In genomic region chr11:78427615-78428272, GRCh38 we compare ENCODE assay signal across 13 cellular contexts. TPM values are rescaled to one million over a fixed set of nuclear protein-coding genes. Genes with fewer than 3 reads are reported as not detected.
A peak's percentile ranks its signal among the peaks of the same experiment; 100 is the strongest.
DNase-seq lines count a peak whose midpoint lies in the region; ATAC-seq and TF ChIP-seq lines count a peak whose summit lies in the region.
"Had no signal": no experiment of that assay in that cellular context is flagged by ENCODE, and none has a peak within 500 bp of the region (broad histone marks: within the 10 kb centered on the region; RNA-seq: fewer than 3 reads in every experiment).

No MANE protein-coding gene starts in this region.

- no peak overlapping the region for H3K18ac ChIP-seq in mesendoderm (ENCODE audit: low read length)

- H2BK120ac ChIP-seq in mesendoderm (ENCODE audit: low read depth, low read length) = no peak overlapping the region

- peak overlapping the region in 7 of 8 donors; percentile 77 to 89 (median 83) for H3K27ac ChIP-seq in spleen
- H3K27ac ChIP-seq in mesendoderm (ENCODE audit: low read depth, low read length) = no peak overlapping the region
- H3K27ac ChIP-seq: sigmoid colon had no signal

- H3K27me3 Mint-ChIP-seq in activated CD4-positive, alpha-beta T cell treated with anti-CD3 and anti-CD28 coated beads, Interleukin-2, amount 10 ng/mL, durations not matched to agents 24 days and 14 days = no peaks in the 10 kb centered on the region

- TF ChIP-seq POLR2A in spleen (IDR thresholded peaks at IDR 0.05) = no peak

- no peak overlapping the region for H2BK15ac ChIP-seq in mesendoderm (replicated peaks; ENCODE audit: low read depth)

- intact Hi-C loops in activated CD4-positive, alpha-beta T cell treated with anti-CD3 and anti-CD28 coated beads, Interleukin-2, amount 10 ng/mL, durations not matched to agents 24 days and 14 days (cut with micrococcal nuclease) = loop anchor here (1.0 to 5.0 kb wide), 2 partner anchors 9 to 85 kb away; no protein-coding TSS in a partner anchor
- intact Hi-C loops in spleen (cut with DNase I; ENCODE audit: low total_unique reads) = no loop called here

- H3K4ac ChIP-seq in mesendoderm (ENCODE audit: low read depth, low read length) = no peak overlapping the region

- peak overlapping the region; percentile 67 for H3K27ac Mint-ChIP-seq in activated CD4-positive, alpha-beta T cell treated with anti-CD3 and anti-CD28 coated beads, Interleukin-2, amount 10 ng/mL, durations not matched to agents 24 days and 14 days

- no peaks in the 10 kb centered on the region for H3K9me3 ChIP-seq in spleen
- H3K9me3 ChIP-seq: sigmoid colon had no signal

- H3K9me3 Mint-ChIP-seq in activated CD4-positive, alpha-beta T cell treated with anti-CD3 and anti-CD28 coated beads, Interleukin-2, amount 10 ng/mL, durations not matched to agents 24 days and 14 days = no peaks in the 10 kb centered on the region

- H3K4me2 ChIP-seq in mesendoderm (ENCODE audit: low read length) = no peak overlapping the region

- no peak overlapping the region for H4K5ac ChIP-seq in mesendoderm (ENCODE audit: low read length)

- no peak overlapping the region for H3K56ac ChIP-seq in mesendoderm (ENCODE audit: low read length)

- H2AK5ac ChIP-seq in mesendoderm (ENCODE audit: low read length) = no peak overlapping the region

- H3K36me3 ChIP-seq in spleen = no peaks in the 10 kb centered on the region
- H3K36me3 ChIP-seq in mesendoderm (ENCODE audit: control insufficient read depth, insufficient read depth, low read length) = no peaks in the 10 kb centered on the region
- H3K36me3 ChIP-seq: sigmoid colon had no signal

- peak; percentile 31 for ATAC-seq in GM21576 (IDR thresholded peaks at IDR 0.05; ENCODE audit: unreplicated experiment)
- ATAC-seq: left lobe of liver had no signal

- H3K4me1 Mint-ChIP-seq in activated CD4-positive, alpha-beta T cell treated with anti-CD3 and anti-CD28 coated beads, Interleukin-2, amount 10 ng/mL, durations not matched to agents 24 days and 14 days = peaks cover 44% of the 10 kb centered on the region

- H3K27me3 ChIP-seq in spleen (replicated peaks in 1 of 7) = no peaks in the 10 kb centered on the region
- no peaks in the 10 kb centered on the region for H3K27me3 ChIP-seq in mesendoderm (ENCODE audit: insufficient read depth, low read length, poor library complexity)
- H3K27me3 ChIP-seq: sigmoid colon had no signal

- no peak for DNase-seq in activated CD4-positive, alpha-beta T cell treated with anti-CD3 and anti-CD28 coated beads, Interleukin-2, amount 10 ng/mL, durations not matched to agents 24 days and 14 days
- DNase-seq in activated CD4-positive, alpha-beta T cell treated with anti-CD3 and anti-CD28 coated beads, Interleukin-2, amount 50 U/mL, for 4 hours = no peak
- DNase-seq in NOMO-1 treated with DMSO at 0.1 percent for 48 hours (lab: John Stamatoyannopoulos, UW; ENCODE audit: unreplicated experiment) = peak; percentile 70
- no peak for DNase-seq in spleen
- no peak for DNase-seq in NCI-H1417 treated with DMSO at 0.1 percent for 48 hours (lab: John Stamatoyannopoulos, UW)
- no peak for DNase-seq in SHP77 treated with DMSO at 0.1 percent for 48 hours (lab: John Stamatoyannopoulos, UW)
- DNase-seq in mesendoderm = no peak
- DNase-seq: GDM1, GOT3, SHP77, sigmoid colon had no signal

- H4K8ac ChIP-seq in mesendoderm (ENCODE audit: low read depth, low read length) = no peak overlapping the region

- H3K23ac ChIP-seq in mesendoderm (ENCODE audit: low read length) = no peak overlapping the region

- H2BK5ac ChIP-seq in mesendoderm (ENCODE audit: low read length) = no peak overlapping the region

- H3K79me1 ChIP-seq in mesendoderm (ENCODE audit: low read length) = no peaks in the 10 kb centered on the region

- H3K9ac ChIP-seq in mesendoderm (ENCODE audit: low read length) = no peak overlapping the region

- peak overlapping the region; percentile 40 for H3K4me3 Mint-ChIP-seq in activated CD4-positive, alpha-beta T cell treated with anti-CD3 and anti-CD28 coated beads, Interleukin-2, amount 10 ng/mL, durations not matched to agents 24 days and 14 days

- 34 to 48% (median 38%) methylated on average over 11 of the region's 11 CpGs for WGBS in spleen, 5 donors
- WGBS in mesendoderm (ENCODE audit: extremely low coverage, insufficient coverage, low lambda C conversion rate) = no CpG with 5 or more reads among the region's 11 CpGs

- TF ChIP-seq CTCF in spleen (IDR thresholded peaks at IDR 0.05 in 8 of 11, conservative IDR thresholded peaks at IDR 0.05 in 3 of 11) = no peak

- H3K36me3 Mint-ChIP-seq in activated CD4-positive, alpha-beta T cell treated with anti-CD3 and anti-CD28 coated beads, Interleukin-2, amount 10 ng/mL, durations not matched to agents 24 days and 14 days (ENCODE audit: low read depth) = peaks cover 17% of the 10 kb centered on the region

- H3K79me2 ChIP-seq in mesendoderm (ENCODE audit: control insufficient read depth, insufficient read depth, low read length) = no peaks in the 10 kb centered on the region

- peaks cover 11 to 84% (median 47%) of the 10 kb centered on the region in 6 donors for H3K4me1 ChIP-seq in spleen
- H3K4me1 ChIP-seq in mesendoderm (ENCODE audit: control insufficient read depth, low read depth, low read length) = no peaks in the 10 kb centered on the region

- H3K4me3 ChIP-seq in spleen (peak overlapping the region in 2 of 8 donors; percentile 14 to 53), mesendoderm (ENCODE audit: low read length) (no peak overlapping the region)
- H3K4me3 ChIP-seq: sigmoid colon had no signal

RNA-seq across cellular contexts. Expression of gene GAB2, which starts 10.1 kb away (rescaled TPM):
- total RNA-seq in activated CD4-positive, alpha-beta T cell treated with anti-CD3 and anti-CD28 coated beads, Interleukin-2, amount 10 ng/mL, durations not matched to agents 24 days and 14 days = 16.1 and 17.0 TPM in 2 replicates
- 10 to 100 TPM; 43.9 to 57.7 (median 50.0) TPM for total RNA-seq in spleen
- polyA plus RNA-seq in spleen = 1 to 10 TPM; 2.3 to 6.8 (median 2.5) TPM
- 3.9 TPM for polyA plus RNA-seq in mesendoderm (2013, experiment 1 of 2)
- polyA plus RNA-seq in mesendoderm (2013, experiment 2 of 2) = 4.2 TPM
